In genomic region chr6:152117156-152118129, GRCh38 we compare ENCODE assay signal across 10 cellular contexts.
A peak's percentile ranks its signal among the peaks of the same experiment; 100 is the strongest.
DNase-seq lines count a peak whose midpoint lies in the region; ATAC-seq and TF ChIP-seq lines count a peak whose summit lies in the region.
"Had no signal": no experiment of that assay in that cellular context is flagged by ENCODE, and none has a peak within 500 bp of the region (broad histone marks: within the 10 kb centered on the region; RNA-seq: fewer than 3 reads in every experiment).

No MANE protein-coding gene starts in this region.

- H3K4me3 ChIP-seq in GM12865 (ENCODE audit: low read depth, low read length): no peak overlapping the region
- no peak overlapping the region for H3K4me3 ChIP-seq in fibroblast of pulmonary artery (replicated peaks; ENCODE audit: low read depth, low read length)
- H3K4me3 ChIP-seq in stomach: no peak overlapping the region

- no peak for TF ChIP-seq EP300 in stomach (IDR thresholded peaks at IDR 0.05)

- ATAC-seq in GM19468 (IDR thresholded peaks at IDR 0.05; ENCODE audit: extremely low read depth, unreplicated experiment): peak; percentile 72
- peak; percentile 57 for ATAC-seq in HG03097 (IDR thresholded peaks at IDR 0.05; ENCODE audit: low FRiP score, unreplicated experiment)

- intact Hi-C loops in stomach (cut with DNase I; ENCODE audit: low total_unique reads): no loop called here

- peaks cover 17 to 32% (median 30%) of the 10 kb centered on the region in 4 donors for H3K36me3 ChIP-seq in stomach

- H3K27ac ChIP-seq in stomach: peak overlapping the region in 2 of 5 donors; percentile 21 to 62

- TF ChIP-seq POLR2A in erythroblast (IDR thresholded peaks at IDR 0.05; ENCODE audit: low read length): no peak
- TF ChIP-seq POLR2A in stomach (IDR thresholded peaks at IDR 0.05): no peak

- TF ChIP-seq CTCF in GM12865 (IDR thresholded peaks at IDR 0.05; ENCODE audit: insufficient read depth, low read depth, low read length, missing control alignments) (no peak), fibroblast of pulmonary artery (IDR thresholded peaks at IDR 0.05; ENCODE audit: low read length, missing control alignments) (no peak), stomach (IDR thresholded peaks at IDR 0.05) (no peak)

- peaks cover 0 to 11% (median 3%) of the 10 kb centered on the region in 4 donors for H3K4me1 ChIP-seq in stomach

- H3K27me3 ChIP-seq in stomach: no peaks in the 10 kb centered on the region

- DNase-seq in GM12865 (ENCODE audit: low read depth) (peak; percentile 47), fibroblast of pulmonary artery (ENCODE audit: low read depth) (peak; percentile 15), globus pallidus (ENCODE audit: low spot score) (no peak), NCI-H526 treated with DMSO at 0.1 percent for 48 hours (lab: John Stamatoyannopoulos, UW) (no peak), erythroblast (lab: John Stamatoyannopoulos, UW) (no peak), stomach (no peak)
- DNase-seq: activated CD4-positive, alpha-beta T cell treated with anti-CD3 and anti-CD28 coated beads, Interleukin-2, amount 50 U/mL, for 1 hour; KG1 had no signal

- no peaks in the 10 kb centered on the region for H3K9me3 ChIP-seq in stomach

- 57 to 75% (median 70%) methylated on average over 9 of the region's 9 CpGs for WGBS in stomach, 5 donors

Comparison
In these comparisons a context has a peak if more than half of its experiments do, and no peak if none do; other contexts are left out.
1. DNase-seq: peak in GM12865 (single experiment) and fibroblast of pulmonary artery (single experiment); none in globus pallidus (single experiment), NCI-H526 treated with DMSO at 0.1 percent for 48 hours (single experiment), erythroblast (0 of 2) and stomach (single experiment).